In the genomic region with DNA sequence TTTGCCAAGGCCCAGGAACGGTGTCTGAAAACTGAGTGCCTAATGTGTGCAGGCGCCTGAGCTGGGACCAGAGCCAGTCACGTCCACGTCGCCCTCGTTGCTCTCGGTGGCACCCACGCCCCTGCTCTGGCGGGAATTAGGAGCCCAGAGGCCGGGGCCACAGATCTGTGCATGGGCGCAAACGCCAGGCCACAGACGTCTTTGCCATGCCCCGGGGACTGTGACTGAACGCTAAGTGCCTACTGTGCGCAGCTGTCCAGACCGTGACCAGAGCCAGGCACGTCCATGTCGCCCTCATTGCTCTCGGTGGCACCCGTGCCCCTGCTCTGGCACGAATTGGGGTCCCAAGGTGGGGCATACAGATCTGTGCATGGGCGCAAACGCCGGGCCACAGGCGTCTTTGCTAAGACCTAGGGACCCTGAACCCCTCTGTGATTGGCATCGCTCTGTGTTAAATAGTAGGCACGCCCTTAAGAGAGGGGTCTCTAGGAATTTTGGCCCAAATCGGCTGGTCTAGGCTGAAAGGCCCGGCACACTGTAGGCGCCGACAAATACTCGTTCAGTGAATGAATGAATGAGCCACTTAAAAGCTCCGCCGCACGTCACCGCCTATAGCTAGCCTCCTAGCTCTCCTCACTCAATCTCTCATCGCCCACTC, we compare ENCODE assay signal across 8 cellular contexts. TPM values are rescaled to one million over a fixed set of nuclear protein-coding genes. Genes with fewer than 3 reads are reported as not detected.
DNase-seq lines count a peak whose midpoint lies in the region; ATAC-seq and TF ChIP-seq lines count a peak whose summit lies in the region.

No MANE protein-coding gene starts in this region.

- H3K27ac ChIP-seq in MM.1S (ENCODE audit: low read length) (peak overlapping the region; percentile 76; the same call in 1 of the 2 replicates), dorsolateral prefrontal cortex (peak overlapping the region; percentile 75 to 100 (median 97))

- no peak for ATAC-seq in natural killer cell treated with Interleukin-12 subunit alpha and Interleukin-12 subunit beta and Interleukin-15 and Interleukin-18, amount 100 ng/mL, for 72 hours
- no peak for ATAC-seq in GM21825 (IDR thresholded peaks at IDR 0.05; ENCODE audit: unreplicated experiment)
- ATAC-seq in GM18870 (IDR thresholded peaks at IDR 0.05; ENCODE audit: unreplicated experiment), result no peak

- H3K9me2 ChIP-seq in MM.1S (replicated peaks; ENCODE audit: insufficient read depth, low read length), result no peaks in the 10 kb centered on the region

- H3K27ac Mint-ChIP-seq in natural killer cell treated with Interleukin-12 subunit alpha and Interleukin-12 subunit beta and Interleukin-15 and Interleukin-18, amount 100 ng/mL, for 72 hours, result peak overlapping the region; percentile 94 to 95

- peaks cover 17% of the 10 kb centered on the region; the same call in 1 of the 2 replicates for H3F3A ChIP-seq in MM.1S (ENCODE audit: insufficient read depth, low read length)

- H3K27me3 ChIP-seq in BE2C (no peaks in the 10 kb centered on the region), MM.1S (replicated peaks; ENCODE audit: insufficient read depth, low read length) (no peaks in the 10 kb centered on the region), dorsolateral prefrontal cortex (no peaks in the 10 kb centered on the region)

- no peaks in the 10 kb centered on the region for H3K9me3 Mint-ChIP-seq in natural killer cell treated with Interleukin-12 subunit alpha and Interleukin-12 subunit beta and Interleukin-15 and Interleukin-18, amount 100 ng/mL, for 72 hours

- H3K4me3 Mint-ChIP-seq in natural killer cell treated with Interleukin-12 subunit alpha and Interleukin-12 subunit beta and Interleukin-15 and Interleukin-18, amount 100 ng/mL, for 72 hours, result peak overlapping the region; percentile 95

- H3K9me3 ChIP-seq in BE2C (no peaks in the 10 kb centered on the region), MM.1S (replicated peaks; ENCODE audit: insufficient read depth, low read length) (no peaks in the 10 kb centered on the region)

- peaks cover 14 to 19% of the 10 kb centered on the region in 2 donors for H3K4me1 Mint-ChIP-seq in natural killer cell treated with Interleukin-12 subunit alpha and Interleukin-12 subunit beta and Interleukin-15 and Interleukin-18, amount 100 ng/mL, for 72 hours (ENCODE audit: low read depth in 2 of 2)

- H3K9ac ChIP-seq in MM.1S (ENCODE audit: low read length), result peak overlapping the region; percentile 50; the same call in 1 of the 2 replicates

- TF ChIP-seq CTCF in BE2C (IDR thresholded peaks at IDR 0.05; ENCODE audit: low read depth, low read length) (no peak), MM.1S (IDR thresholded peaks at IDR 0.05; ENCODE audit: low read length) (no peak), dorsolateral prefrontal cortex (IDR thresholded peaks at IDR 0.05 in 54 of 56, conservative IDR thresholded peaks at IDR 0.05 in 2 of 56; ENCODE audit: low read depth in 1 of 56, partially characterized antibody in 56 of 56) (no peak)

- H4K20me1 ChIP-seq in MM.1S (ENCODE audit: insufficient read depth, low read length), result no peaks in the 10 kb centered on the region

- H3K79me2 ChIP-seq in MM.1S (ENCODE audit: low read length), result peaks cover 27% of the 10 kb centered on the region

- H3K36me3 ChIP-seq in BE2C (no peaks in the 10 kb centered on the region), MM.1S (replicated peaks; ENCODE audit: insufficient read depth, low read length) (no peaks in the 10 kb centered on the region)

- peak overlapping the region; percentile 94; the same call in 1 of the 2 replicates for H3K4me2 ChIP-seq in MM.1S (ENCODE audit: low read depth, low read length)

- H3K4me1 ChIP-seq in BE2C (peaks cover 8% of the 10 kb centered on the region), MM.1S (ENCODE audit: low read length) (peaks cover 18% of the 10 kb centered on the region)

- no peaks in the 10 kb centered on the region for H3K36me3 Mint-ChIP-seq in natural killer cell treated with Interleukin-12 subunit alpha and Interleukin-12 subunit beta and Interleukin-15 and Interleukin-18, amount 100 ng/mL, for 72 hours

- peak overlapping the region; percentile 98 for H2AFZ ChIP-seq in MM.1S (ENCODE audit: low read length)

- in situ Hi-C loops in G401 (cut with HindIII; ENCODE audit: low sequenced_read_pairs), result no loop called here

- peak overlapping the region; percentile 84 for H3K4me3 ChIP-seq in BE2C (ENCODE audit: low read depth, low read length)
- peak overlapping the region; percentile 85 for H3K4me3 ChIP-seq in MM.1S (ENCODE audit: low read length)
- H3K4me3 ChIP-seq in dorsolateral prefrontal cortex, result peak overlapping the region; percentile 27 to 98 (median 86)

- DNase-seq in BE2C, result no peak
- no peak for DNase-seq in MM.1S
- DNase-seq in dorsolateral prefrontal cortex, result peak in 1 of 10 donors; percentile 34
- no peak for DNase-seq in natural killer cell treated with Interleukin-12 subunit alpha and Interleukin-12 subunit beta and Interleukin-15 and Interleukin-18, amount 100 ng/mL, for 72 hours (ENCODE audit: low spot score)
- no peak for DNase-seq in NCI-H187 (lab: John Stamatoyannopoulos, UW)
- DNase-seq in G401 (ENCODE audit: low spot score), result no peak

- intact Hi-C loops in dorsolateral prefrontal cortex (cut with DNase I), result loop anchor here (1.0 to 5.0 kb wide), 4 partner anchors 9 to 77 kb away; a partner anchor contains a TSS

- H3K27me3 Mint-ChIP-seq in natural killer cell treated with Interleukin-12 subunit alpha and Interleukin-12 subunit beta and Interleukin-15 and Interleukin-18, amount 100 ng/mL, for 72 hours, result no peaks in the 10 kb centered on the region

RNA-seq across cellular contexts. Expression of a gene that starts 0.8 kb away (rescaled TPM):
- 91.5 TPM for polyA plus RNA-seq in BE2C (2012; ENCODE audit: insufficient read depth, insufficient read length, low read depth)
- total RNA-seq in dorsolateral prefrontal cortex, result 10 to 100 TPM; 31.3 to 75.7 (median 43.5) TPM
- 10 to 100 TPM; 17.4 to 27.9 TPM for total RNA-seq in natural killer cell treated with Interleukin-12 subunit alpha and Interleukin-12 subunit beta and Interleukin-15 and Interleukin-18, amount 100 ng/mL, for 72 hours
- 12.4 and 15.6 TPM in 2 replicates for total RNA-seq in G401 (2014; rRNA removed; shearing (Covaris generic))

RNA-seq across cellular contexts. Expression of a gene that starts 9.1 kb away (rescaled TPM):
- 93.3 TPM for polyA plus RNA-seq in BE2C (2012; ENCODE audit: insufficient read depth, insufficient read length, low read depth)
- total RNA-seq in dorsolateral prefrontal cortex, result 100 to 1,000 TPM in 117 of 120 experiments, 10 to 100 TPM in 3; 92.0 to 167 (median 124) TPM
- total RNA-seq in natural killer cell treated with Interleukin-12 subunit alpha and Interleukin-12 subunit beta and Interleukin-15 and Interleukin-18, amount 100 ng/mL, for 72 hours, result 100 to 1,000 TPM in 1 of 2 donors, 10 to 100 TPM in 1; 86.9 to 105 TPM
- 13.3 and 21.4 TPM in 2 replicates for total RNA-seq in G401 (2014; rRNA removed; shearing (Covaris generic))

RNA-seq across cellular contexts. Expression of a gene that starts 59.4 kb away (rescaled TPM):
- polyA plus RNA-seq in BE2C (2012; ENCODE audit: insufficient read depth, insufficient read length, low read depth), result not detected
- 1 to 10 TPM in 59 of 120 experiments, under 1 TPM in 61; 0.30 to 2.0 (median 1.00) TPM for total RNA-seq in dorsolateral prefrontal cortex
- total RNA-seq in natural killer cell treated with Interleukin-12 subunit alpha and Interleukin-12 subunit beta and Interleukin-15 and Interleukin-18, amount 100 ng/mL, for 72 hours, result not detected
- total RNA-seq in G401 (2014; rRNA removed; shearing (Covaris generic)), result 0.17 TPM in 1 of 2 replicates, not detected in the other
